11 cellular contexts compared by ENCODE assay signal in the genomic region with DNA sequence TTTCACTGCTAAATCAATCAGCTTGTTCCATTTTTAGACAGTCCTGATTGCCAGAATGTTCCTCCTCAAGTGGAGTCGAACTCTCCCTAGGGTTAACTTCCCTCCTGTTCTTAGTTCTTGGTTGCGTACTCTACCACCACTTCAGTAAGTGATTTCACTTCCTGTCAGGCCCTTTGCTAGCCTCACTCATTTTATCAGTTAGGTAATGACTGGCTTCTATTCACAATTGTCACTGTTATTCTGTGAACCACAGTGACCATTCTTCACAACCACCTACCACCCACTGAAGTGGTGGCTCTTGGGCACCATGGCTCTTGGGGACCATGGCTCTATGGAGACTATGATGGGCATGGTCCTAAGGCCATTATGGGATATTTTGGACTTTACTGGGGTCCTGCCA.
A peak's percentile ranks its signal among the peaks of the same experiment; 100 is the strongest.
DNase-seq lines count a peak whose midpoint lies in the region; ATAC-seq and TF ChIP-seq lines count a peak whose summit lies in the region.
"Had no signal": no experiment of that assay in that cellular context is flagged by ENCODE, and none has a peak within 500 bp of the region (broad histone marks: within the 10 kb centered on the region; RNA-seq: fewer than 3 reads in every experiment).

No MANE protein-coding gene starts in this region.

- in situ Hi-C loops in GM13976 (cut with MboI; ENCODE audit: low sequenced_read_pairs, unreplicated experiment), result no loop called here

- H3K36me3 Mint-ChIP-seq in activated naive CD8-positive, alpha-beta T cell treated with anti-CD3 and anti-CD28 coated beads, Interleukin-2, amount 50 U/mL, for 24 hours (ENCODE audit: low read depth), result peaks cover 7% of the 10 kb centered on the region
- H3K36me3 Mint-ChIP-seq in glutamatergic neuron (ENCODE audit: unreplicated experiment), result no peaks in the 10 kb centered on the region

- ATAC-seq in GM19351 (IDR thresholded peaks at IDR 0.05; ENCODE audit: unreplicated experiment) (peak; percentile 62), HG03108 (IDR thresholded peaks at IDR 0.05; ENCODE audit: unreplicated experiment) (peak; percentile 42), HG03097 (IDR thresholded peaks at IDR 0.05; ENCODE audit: low FRiP score, unreplicated experiment) (no peak), GM19397 (IDR thresholded peaks at IDR 0.05; ENCODE audit: unreplicated experiment) (no peak)
- peak; percentile 48 for ATAC-seq in activated naive CD8-positive, alpha-beta T cell treated with anti-CD3 and anti-CD28 coated beads, Interleukin-2, amount 50 U/mL, for 24 hours

- no peaks in the 10 kb centered on the region for H3K9me3 Mint-ChIP-seq in activated naive CD8-positive, alpha-beta T cell treated with anti-CD3 and anti-CD28 coated beads, Interleukin-2, amount 50 U/mL, for 24 hours
- peaks cover 2% of the 10 kb centered on the region for H3K9me3 Mint-ChIP-seq in glutamatergic neuron (ENCODE audit: unreplicated experiment)

- H3K27me3 Mint-ChIP-seq in activated naive CD8-positive, alpha-beta T cell treated with anti-CD3 and anti-CD28 coated beads, Interleukin-2, amount 50 U/mL, for 24 hours, result no peaks in the 10 kb centered on the region
- H3K27me3 Mint-ChIP-seq in glutamatergic neuron (ENCODE audit: unreplicated experiment), result peaks cover 5% of the 10 kb centered on the region

- H3K4me1 Mint-ChIP-seq in activated naive CD8-positive, alpha-beta T cell treated with anti-CD3 and anti-CD28 coated beads, Interleukin-2, amount 50 U/mL, for 24 hours, result peaks cover 91% of the 10 kb centered on the region
- peaks cover 13% of the 10 kb centered on the region for H3K4me1 Mint-ChIP-seq in glutamatergic neuron (ENCODE audit: low read depth, unreplicated experiment)

- H3K27ac Mint-ChIP-seq in activated naive CD8-positive, alpha-beta T cell treated with anti-CD3 and anti-CD28 coated beads, Interleukin-2, amount 50 U/mL, for 24 hours, result peak overlapping the region; percentile 86
- no peak overlapping the region for H3K27ac Mint-ChIP-seq in glutamatergic neuron (ENCODE audit: unreplicated experiment)

- DNase-seq in GM13976 (ENCODE audit: low spot score) (peak; percentile 28), KG1 (lab: John Stamatoyannopoulos, UW) (no peak), glutamatergic neuron (no peak)
- no peak for DNase-seq in activated naive CD8-positive, alpha-beta T cell treated with anti-CD3 and anti-CD28 coated beads, Interleukin-2, amount 50 U/mL, for 24 hours
- DNase-seq: activated CD4-positive, CD25-positive, alpha-beta regulatory T cell treated with anti-CD3 and anti-CD28 coated beads, Interleukin-2, amount 50 U/mL, for 72 hours; dermis blood vessel endothelial cell; NCI-H748 treated with DMSO at 0.1 percent for 48 hours had no signal

- peak overlapping the region; percentile 2 for H3K4me3 Mint-ChIP-seq in activated naive CD8-positive, alpha-beta T cell treated with anti-CD3 and anti-CD28 coated beads, Interleukin-2, amount 50 U/mL, for 24 hours
- no peak overlapping the region for H3K4me3 Mint-ChIP-seq in glutamatergic neuron (ENCODE audit: unreplicated experiment)

- no peak for TF ChIP-seq CTCF in GM13976 (IDR thresholded peaks at IDR 0.05; ENCODE audit: borderline replicate concordance, control extremely low read depth, extremely low read depth, insufficient read depth, missing control alignments)
- TF ChIP-seq CTCF in glutamatergic neuron (IDR thresholded peaks at IDR 0.05; ENCODE audit: partially characterized antibody, unreplicated experiment), result no peak

Comparison
In these comparisons a context has a peak if more than half of its experiments do, and no peak if none do; other contexts are left out.
1. ATAC-seq: peak in GM19351 (single experiment), HG03108 (single experiment) and activated naive CD8-positive, alpha-beta T cell treated with anti-CD3 and anti-CD28 coated beads, Interleukin-2, amount 50 U/mL, for 24 hours (single experiment); none in HG03097 (single experiment) and GM19397 (single experiment).